Comparison of ENCODE assay signal across 21 cellular contexts in the genomic region with DNA sequence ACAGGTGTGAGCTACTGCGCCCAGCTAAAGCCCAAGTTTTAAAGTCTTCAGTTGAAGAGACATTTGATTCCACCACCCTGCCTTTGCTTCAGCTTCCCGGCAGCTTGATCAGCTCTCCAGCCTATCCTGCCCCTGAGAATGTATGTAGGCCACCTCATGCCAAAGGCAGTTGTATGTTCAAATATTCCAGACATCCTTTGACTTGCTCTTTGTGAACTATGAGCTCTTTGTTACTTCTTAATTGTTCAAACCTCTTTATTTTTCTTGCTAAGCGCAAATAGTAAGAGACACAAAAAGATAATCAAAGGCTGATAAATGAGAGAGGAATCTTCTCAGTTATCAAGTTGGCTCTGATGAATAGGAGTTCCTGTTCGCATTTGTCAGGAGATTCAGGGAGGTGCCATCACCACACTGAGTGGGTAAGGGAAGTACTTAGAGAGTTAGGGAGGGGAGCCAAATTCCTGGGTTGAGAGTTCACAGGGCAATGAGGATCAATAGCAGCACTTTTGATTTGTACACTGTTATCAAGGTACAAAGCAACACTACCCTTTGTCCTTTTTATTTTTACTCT. TPM values are rescaled to one million over a fixed set of nuclear protein-coding genes. Genes with fewer than 3 reads are reported as not detected.
DNase-seq lines count a peak whose midpoint lies in the region; ATAC-seq, FAIRE-seq and TF ChIP-seq lines count a peak whose summit lies in the region.
"Had no signal": no experiment of that assay in that cellular context is flagged by ENCODE, and none has a peak within 500 bp of the region (broad histone marks: within the 10 kb centered on the region; RNA-seq: fewer than 3 reads in every experiment).

No MANE protein-coding gene starts in this region.

- no peaks in the 10 kb centered on the region for H3K9me1 ChIP-seq in keratinocyte (ENCODE audit: control insufficient read depth, extremely low read depth, insufficient read depth, low read length)

- 0 out of 2 replicates have a peak, but pooled peaks have one; percentile 18 for ATAC-seq in WTC11
- no peak for ATAC-seq in GM21528 (IDR thresholded peaks at IDR 0.05; ENCODE audit: low FRiP score, unreplicated experiment)
- ATAC-seq: activated naive CD4-positive, alpha-beta T cell treated with anti-CD3 and anti-CD28 coated beads, Interleukin-2, amount 50 U/mL, for 72 hours had no signal

- peak; percentile 62 for DNase-seq in COLO829 (ENCODE audit: low spot score)
- DNase-seq in WTC11 (ENCODE audit: low spot score), result no peak
- peak; percentile 35 for DNase-seq in keratinocyte (ENCODE audit: low read depth, low spot score)
- DNase-seq in nephron progenitor cell, result no peak
- no peak for DNase-seq in NCI-H526 (lab: John Stamatoyannopoulos, UW)
- DNase-seq in DMS53 (lab: John Stamatoyannopoulos, UW), result no peak
- no peak for DNase-seq in HFFc6
- DNase-seq: activated CD4-positive, alpha-beta T cell treated with anti-CD3 and anti-CD28 coated beads for 48 hours; CD4-positive, alpha-beta memory T cell; effector memory CD4-positive, alpha-beta T cell; esophagus squamous epithelium; GF-D8; KG1; NCI-H1694; NCI-H2171; NCI-H69 had no signal

- peaks cover 1 to 5% of the 10 kb centered on the region in 2 experiments for H3K36me3 ChIP-seq in keratinocyte (ENCODE audit: control insufficient read depth in 2 of 2, extremely low read depth in 1 of 2, insufficient read depth in 2 of 2, low read length in 2 of 2)
- H3K36me3 ChIP-seq: esophagus squamous epithelium, prostate gland had no signal

- no peaks in the 10 kb centered on the region for H3K9me3 Mint-ChIP-seq in WTC11
- H3K9me3 Mint-ChIP-seq in nephron progenitor cell, result no peaks in the 10 kb centered on the region
- H3K9me3 Mint-ChIP-seq in HFFc6, result no peaks in the 10 kb centered on the region
- H3K9me3 Mint-ChIP-seq: activated naive CD4-positive, alpha-beta T cell treated with anti-CD3 and anti-CD28 coated beads, Interleukin-2, amount 50 U/mL, for 72 hours; activated T-helper 1 cell treated with anti-CD3 and anti-CD28 coated beads, Interleukin-12 subunit alpha, Interleukin-12 subunit beta, Interleukin-2, Interleukin-4 antibody, amounts not matched to agents 30 ng/mL and 10 ng/mL and 1 ng/mL, durations not matched to agents 14 hours and 24 hours and 36 hours; CD4-positive, alpha-beta memory T cell had no signal

- no peak overlapping the region for H2AFZ ChIP-seq in keratinocyte (ENCODE audit: control insufficient read depth, low read length)

- H3K4me1 ChIP-seq in keratinocyte (ENCODE audit: control insufficient read depth, extremely low read depth, insufficient read depth, low read length), result peaks cover 31% of the 10 kb centered on the region

- H3K27ac Mint-ChIP-seq in WTC11 (no peak overlapping the region), nephron progenitor cell (peak overlapping the region; percentile 22), HFFc6 (no peak overlapping the region)
- H3K27ac Mint-ChIP-seq: activated T-helper 1 cell treated with anti-CD3 and anti-CD28 coated beads, Interleukin-12 subunit alpha, Interleukin-12 subunit beta, Interleukin-2, Interleukin-4 antibody, amounts not matched to agents 30 ng/mL and 10 ng/mL and 1 ng/mL, durations not matched to agents 14 hours and 24 hours and 36 hours; CD4-positive, alpha-beta memory T cell had no signal

- FAIRE-seq in keratinocyte (lab: Jason Lieb, UNC), result peak; percentile 71

- POLR2A ChIA-PET in WTC11 (lab: Charles Lee), result interaction anchor here (0.7 kb wide), 1 partner anchor 64 kb away, joined by 3 read pairs; no protein-coding TSS in a partner anchor

- dilution Hi-C loops in keratinocyte (cut with MboI; ENCODE audit: extremely low pct_ligation_motif_present, low sequenced_read_pairs), result no loop called here

- H3K4me2 ChIP-seq in keratinocyte (ENCODE audit: control insufficient read depth, extremely low read depth, insufficient read depth, low read depth, low read length), result peak overlapping the region; percentile 43

- peaks cover 52% of the 10 kb centered on the region for H3K79me2 ChIP-seq in keratinocyte (ENCODE audit: control insufficient read depth, insufficient read depth, low read length)

- H3K9me3 ChIP-seq in keratinocyte (ENCODE audit: control insufficient read depth, low read depth, low read length), result no peaks in the 10 kb centered on the region
- H3K9me3 ChIP-seq: esophagus squamous epithelium, prostate gland had no signal

- peak overlapping the region; percentile 43 for H3K27ac ChIP-seq in keratinocyte (ENCODE audit: control insufficient read depth, insufficient read depth, low read length)
- H3K27ac ChIP-seq: esophagus squamous epithelium had no signal

- no peaks in the 10 kb centered on the region for H4K20me1 ChIP-seq in keratinocyte (ENCODE audit: control insufficient read depth, extremely low read depth, insufficient read depth, low read length)

- CTCF ChIA-PET in WTC11 (lab: Charles Lee), result interaction anchor here (1.2 to 1.9 kb wide), 2 partner anchors 32 to 34 kb away, joined by 4 to 5 read pairs; partner anchors contain the start of genes RNF43 and SUPT4H1

- H3K4me3 ChIP-seq in keratinocyte (ENCODE audit: control insufficient read depth in 2 of 3, extremely low read depth in 1 of 3, insufficient read depth in 2 of 3, low read depth in 1 of 3, low read length in 3 of 3), result no peak overlapping the region
- H3K4me3 ChIP-seq: esophagus squamous epithelium, prostate gland had no signal

- TF ChIP-seq CTCF in WTC11 (IDR thresholded peaks at IDR 0.05), result no peak
- no peak for TF ChIP-seq CTCF in keratinocyte (optimal IDR thresholded peaks at IDR 0.05 in 1 of 3, IDR thresholded peaks at IDR 0.05 in 1 of 3, conservative IDR thresholded peaks at IDR 0.05 in 1 of 3; ENCODE audit: extremely low read depth in 1 of 3, insufficient read depth in 2 of 3, low read length in 3 of 3)
- no peak for TF ChIP-seq CTCF in nephron progenitor cell (IDR thresholded peaks at IDR 0.05)
- TF ChIP-seq CTCF in HFFc6 (IDR thresholded peaks at IDR 0.05), result no peak

- H3K27me3 Mint-ChIP-seq in WTC11 (ENCODE audit: low read depth), result no peaks in the 10 kb centered on the region
- peaks cover 3% of the 10 kb centered on the region for H3K27me3 Mint-ChIP-seq in nephron progenitor cell (ENCODE audit: low read depth, poor library complexity)
- H3K27me3 Mint-ChIP-seq in HFFc6 (ENCODE audit: insufficient read depth), result peaks cover 16% of the 10 kb centered on the region
- H3K27me3 Mint-ChIP-seq: CD4-positive, alpha-beta memory T cell had no signal

- H3K27me3 ChIP-seq in keratinocyte (ENCODE audit: control insufficient read depth, extremely low read depth, insufficient read depth, low read length), result no peaks in the 10 kb centered on the region
- H3K27me3 ChIP-seq: esophagus squamous epithelium had no signal

- H3K36me3 Mint-ChIP-seq in WTC11 (no peaks in the 10 kb centered on the region), nephron progenitor cell (ENCODE audit: low read depth) (no peaks in the 10 kb centered on the region), HFFc6 (ENCODE audit: low read depth) (no peaks in the 10 kb centered on the region)
- H3K36me3 Mint-ChIP-seq: activated naive CD4-positive, alpha-beta T cell treated with anti-CD3 and anti-CD28 coated beads, Interleukin-2, amount 50 U/mL, for 72 hours; CD4-positive, alpha-beta memory T cell had no signal

- H3K4me1 Mint-ChIP-seq in WTC11 (peaks cover 28% of the 10 kb centered on the region), nephron progenitor cell (peaks cover 65% of the 10 kb centered on the region), HFFc6 (ENCODE audit: low read depth) (no peaks in the 10 kb centered on the region)

- H3K4me3 Mint-ChIP-seq in WTC11, result no peak overlapping the region
- H3K4me3 Mint-ChIP-seq in nephron progenitor cell, result no peak overlapping the region
- no peak overlapping the region for H3K4me3 Mint-ChIP-seq in HFFc6
- H3K4me3 Mint-ChIP-seq: activated T-helper 1 cell treated with anti-CD3 and anti-CD28 coated beads, Interleukin-12 subunit alpha, Interleukin-12 subunit beta, Interleukin-2, Interleukin-4 antibody, amounts not matched to agents 30 ng/mL and 10 ng/mL and 1 ng/mL, durations not matched to agents 14 hours and 24 hours and 36 hours; CD4-positive, alpha-beta memory T cell had no signal

- no peak overlapping the region for H3K9ac ChIP-seq in keratinocyte (ENCODE audit: control insufficient read depth, extremely low read depth, insufficient read depth, low read length)

RNA-seq across cellular contexts. Expression of gene SUPT4H1, which starts 32.0 kb away (rescaled TPM):
- 85.5 to 91.1 TPM (median 89.3 TPM) in 3 replicates for total RNA-seq in WTC11 (2021)
- polyA plus RNA-seq in keratinocyte, result 107 to 206 TPM (median 161 TPM) in 3 replicates
- polyA plus RNA-seq in keratinocyte (2011; ENCODE audit: low read depth), result 113 TPM
- 99.9 and 137 TPM in 2 replicates for polyA plus RNA-seq in keratinocyte (2011; cell fraction: cytosol; rRNA removed)
- polyA plus RNA-seq in keratinocyte (2011; cell fraction: nucleus; rRNA removed), result 65.9 and 75.0 TPM in 2 replicates
- 90.7 and 125 TPM in 2 replicates for polyA plus RNA-seq in keratinocyte (2012; ENCODE audit: low replicate concordance)
- polyA minus RNA-seq in keratinocyte, result 28.7 to 77.6 TPM (median 57.7 TPM) in 3 replicates
- polyA minus RNA-seq in keratinocyte (2011; cell fraction: cytosol; rRNA and poly(A)+ RNA removed), result 36.6 TPM
- 11.6 and 18.3 TPM in 2 replicates for polyA minus RNA-seq in keratinocyte (2011; cell fraction: nucleus; rRNA and poly(A)+ RNA removed)
- 100 to 1,000 TPM in 4 of 6 experiments, 10 to 100 TPM in 2; 95.6 to 110 (median 105) TPM for total RNA-seq in HFFc6 (2021; fragmentation: NEBNext Ultra II Directional; extraction: Animal tissue kit (Norgen Biotek cat#: 25700))

RNA-seq across cellular contexts. Expression of gene RNF43, which starts 33.4 kb away (rescaled TPM):
- 3.2 to 3.6 TPM (median 3.5 TPM) in 3 replicates for total RNA-seq in WTC11 (2021)
- 5.3 to 16.4 TPM (median 15.0 TPM) in 3 replicates for polyA plus RNA-seq in keratinocyte
- polyA plus RNA-seq in keratinocyte (2011; ENCODE audit: low read depth), result 6.5 TPM
- 7.6 and 9.6 TPM in 2 replicates for polyA plus RNA-seq in keratinocyte (2011; cell fraction: cytosol; rRNA removed)
- 36.2 and 39.0 TPM in 2 replicates for polyA plus RNA-seq in keratinocyte (2011; cell fraction: nucleus; rRNA removed)
- polyA plus RNA-seq in keratinocyte (2012; ENCODE audit: low replicate concordance), result 8.3 and 16.0 TPM in 2 replicates
- polyA minus RNA-seq in keratinocyte, result 8.0 to 23.8 TPM (median 16.6 TPM) in 3 replicates
- 2.7 TPM for polyA minus RNA-seq in keratinocyte (2011; cell fraction: cytosol; rRNA and poly(A)+ RNA removed)
- 21.7 and 32.8 TPM in 2 replicates for polyA minus RNA-seq in keratinocyte (2011; cell fraction: nucleus; rRNA and poly(A)+ RNA removed)
- total RNA-seq in HFFc6 (2021; fragmentation: NEBNext Ultra II Directional; extraction: Animal tissue kit (Norgen Biotek cat#: 25700)), result not detected
- total RNA-seq: subcutaneous adipose tissue had no signal

RNA-seq across cellular contexts. Expression of gene TSPOAP1, which starts 55.4 kb away (rescaled TPM):
- total RNA-seq in WTC11 (2021), result 10.9 to 19.0 TPM (median 16.4 TPM) in 3 replicates
- polyA plus RNA-seq in keratinocyte, result 0.02 to 0.10 TPM (median 0.04 TPM) in 3 replicates
- not detected for polyA plus RNA-seq in keratinocyte (2011; ENCODE audit: low read depth)
- polyA plus RNA-seq in keratinocyte (2011; cell fraction: cytosol; rRNA removed), result not detected in 2 replicates
- 0.22 and 0.36 TPM in 2 replicates for polyA plus RNA-seq in keratinocyte (2011; cell fraction: nucleus; rRNA removed)
- polyA plus RNA-seq in keratinocyte (2012; ENCODE audit: low replicate concordance), result 0.10 TPM in 1 of 2 replicates, not detected in the other
- 0.22 TPM in 1 of 3 replicates, not detected in the others for polyA minus RNA-seq in keratinocyte
- polyA minus RNA-seq in keratinocyte (2011; cell fraction: cytosol; rRNA and poly(A)+ RNA removed), result not detected
- not detected in 2 replicates for polyA minus RNA-seq in keratinocyte (2011; cell fraction: nucleus; rRNA and poly(A)+ RNA removed)
- 1 to 10 TPM in 4 of 6 experiments, under 1 TPM in 2; 0.50 to 1.8 (median 1.3) TPM for total RNA-seq in HFFc6 (2021; fragmentation: NEBNext Ultra II Directional; extraction: Animal tissue kit (Norgen Biotek cat#: 25700))

Comparison
In these comparisons a context has a peak if more than half of its experiments do, and no peak if none do; other contexts are left out.
1. DNase-seq: peak in COLO829 (single experiment) and keratinocyte (single experiment); none in WTC11 (single experiment), nephron progenitor cell (single experiment), NCI-H526 (0 of 2), DMS53 (single experiment) and HFFc6 (single experiment).